ENCODE assay signal across 8 cellular contexts in the genomic region with DNA sequence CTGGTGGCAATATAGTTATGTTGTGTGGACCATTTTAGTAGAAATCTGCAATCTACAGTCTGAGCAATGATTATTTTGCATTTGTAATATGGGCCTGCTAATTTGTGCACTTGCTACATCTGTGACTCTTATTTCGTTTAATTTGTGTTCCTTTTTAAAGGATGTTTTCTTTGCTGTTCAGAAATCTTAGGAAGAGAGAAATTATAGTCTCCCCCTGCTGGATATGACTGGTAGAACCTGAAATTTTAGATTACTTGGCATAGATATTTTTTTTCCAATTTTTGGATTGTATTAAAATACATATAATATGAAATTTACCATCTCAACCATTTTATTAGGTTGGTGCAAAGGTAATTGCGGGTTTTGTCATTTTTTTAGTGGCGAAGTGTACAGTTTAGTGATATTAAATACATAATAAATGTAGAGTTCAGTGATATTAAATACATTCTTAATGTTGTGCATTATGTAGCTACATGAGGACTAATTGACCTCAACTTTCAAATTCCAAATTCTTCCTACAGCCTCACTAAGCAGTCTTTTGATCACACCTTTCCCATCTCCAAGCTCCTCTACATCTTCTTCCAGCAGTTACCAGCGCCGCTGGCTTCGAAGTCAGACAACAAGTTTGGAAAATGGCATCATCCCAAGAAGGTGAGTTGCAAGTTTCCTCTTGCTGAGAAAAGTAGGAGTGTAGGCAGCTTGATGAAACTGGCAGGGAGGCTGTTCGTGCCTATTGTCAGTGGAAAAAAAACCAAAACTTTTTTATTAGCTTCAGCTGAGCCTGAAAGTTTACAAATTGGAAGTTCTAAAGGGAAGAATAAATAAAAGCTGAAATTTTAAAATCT.
DNase-seq lines count a peak whose midpoint lies in the region; ATAC-seq, FAIRE-seq and TF ChIP-seq lines count a peak whose summit lies in the region.

No MANE protein-coding gene starts in this region.

- peaks cover 1% of the 10 kb centered on the region for H3K36me3 Mint-ChIP-seq in osteocyte (ENCODE audit: unreplicated experiment)

- in situ Hi-C loops in GM13977 (cut with MboI; ENCODE audit: low pct_unique_long_range_greater_than_20kb, low sequenced_read_pairs, unreplicated experiment): loop anchor here (10.0 kb wide), 2 partner anchors 334 to 604 kb away; no protein-coding TSS in a partner anchor

- H3K27ac Mint-ChIP-seq in osteocyte (ENCODE audit: unreplicated experiment): no peak overlapping the region

- no peak for FAIRE-seq in endothelial cell of umbilical vein (lab: Jason Lieb, UNC)

- peak; percentile 87 for TF ChIP-seq CTCF in A673 (conservative IDR thresholded peaks at IDR 0.05; ENCODE audit: low read depth, low read length)
- peak; percentile 49 for TF ChIP-seq CTCF in GM13977 (IDR thresholded peaks at IDR 0.05; ENCODE audit: extremely low read depth, insufficient read depth, missing control alignments)
- peak; percentile 91 for TF ChIP-seq CTCF in OCI-LY3 (IDR thresholded peaks at IDR 0.05; ENCODE audit: low read depth, low read length)
- peak; percentile 27 to 31 for TF ChIP-seq CTCF in endothelial cell of umbilical vein (IDR thresholded peaks at IDR 0.05; ENCODE audit: extremely low read depth in 1 of 2, insufficient read depth in 1 of 2, low read depth in 1 of 2, low read length in 2 of 2)
- peak; percentile 71 for TF ChIP-seq CTCF in osteocyte (IDR thresholded peaks at IDR 0.05)

- H3K4me2 ChIP-seq in OCI-LY3 (ENCODE audit: low read length) (no peak overlapping the region), endothelial cell of umbilical vein (ENCODE audit: insufficient read depth, low read length) (no peak overlapping the region)

- no peak for TF ChIP-seq POLR2A in endothelial cell of umbilical vein (IDR thresholded peaks at IDR 0.05; ENCODE audit: low read depth, low read length)

- H2AFZ ChIP-seq in OCI-LY3 (ENCODE audit: low read depth, low read length) (no peak overlapping the region), endothelial cell of umbilical vein (ENCODE audit: low read depth, low read length) (no peak overlapping the region)

- intact Hi-C loops in A673 (cut with micrococcal nuclease; ENCODE audit: unreplicated experiment): loop anchor here (1.0 to 5.0 kb wide), 3 partner anchors 121 to 589 kb away; no protein-coding TSS in a partner anchor
- intact Hi-C loops in endothelial cell of umbilical vein (cut with micrococcal nuclease): loop anchor here (1.0 to 5.0 kb wide), 5 partner anchors 40 to 599 kb away; partner anchors contain the start of genes C4orf46 and ETFDH

- no peaks in the 10 kb centered on the region for H3K4me1 Mint-ChIP-seq in osteocyte (ENCODE audit: unreplicated experiment)

- H3K79me2 ChIP-seq in OCI-LY3 (ENCODE audit: low read length) (no peaks in the 10 kb centered on the region), endothelial cell of umbilical vein (ENCODE audit: control insufficient read depth, insufficient read depth, low read length) (no peaks in the 10 kb centered on the region)

- H3K27me3 ChIP-seq in A673 (replicated peaks; ENCODE audit: insufficient read depth, low read depth, low read length, poor library complexity): no peaks in the 10 kb centered on the region
- peaks cover 67% of the 10 kb centered on the region for H3K27me3 ChIP-seq in OCI-LY3 (ENCODE audit: low read depth, low read length)
- H3K27me3 ChIP-seq in endothelial cell of umbilical vein (ENCODE audit: control insufficient read depth in 2 of 2, insufficient read depth in 2 of 2, low read length in 2 of 2): no peaks in the 10 kb centered on the region

- H3K27ac ChIP-seq in A673 (ENCODE audit: low read depth, low read length, poor library complexity, severe bottlenecking): no peak overlapping the region
- H3K27ac ChIP-seq in OCI-LY3 (ENCODE audit: low read length): no peak overlapping the region
- no peak overlapping the region for H3K27ac ChIP-seq in endothelial cell of umbilical vein (ENCODE audit: insufficient read depth, low read depth, low read length)

- H3K4me3 ChIP-seq in A673 (ENCODE audit: low read depth, low read length, poor library complexity, severe bottlenecking) (no peak overlapping the region), OCI-LY3 (ENCODE audit: low read length) (no peak overlapping the region), endothelial cell of umbilical vein (replicated peaks in 1 of 3; ENCODE audit: insufficient read depth in 1 of 3, low read depth in 1 of 3, low read length in 3 of 3) (no peak overlapping the region)

- H3K36me3 ChIP-seq in A673 (ENCODE audit: insufficient read depth, low read length, poor library complexity, severe bottlenecking) (no peaks in the 10 kb centered on the region), OCI-LY3 (replicated peaks; ENCODE audit: low read depth, low read length) (no peaks in the 10 kb centered on the region), endothelial cell of umbilical vein (ENCODE audit: control insufficient read depth in 2 of 2, extremely low read depth in 1 of 2, insufficient read depth in 2 of 2, low read length in 2 of 2) (peaks cover 0 to 3% of the 10 kb centered on the region in 2 experiments)

- H3K4me1 ChIP-seq in A673 (ENCODE audit: insufficient read depth, low read length, poor library complexity, severe bottlenecking) (no peaks in the 10 kb centered on the region), OCI-LY3 (ENCODE audit: low read length) (no peaks in the 10 kb centered on the region), endothelial cell of umbilical vein (ENCODE audit: control insufficient read depth, extremely low read depth, insufficient read depth, low read length) (no peaks in the 10 kb centered on the region)

- H3K27me3 Mint-ChIP-seq in osteocyte (ENCODE audit: unreplicated experiment): no peaks in the 10 kb centered on the region

- dilution Hi-C loops in endothelial cell of umbilical vein (cut with MboI; ENCODE audit: extremely low pct_ligation_motif_present, low sequenced_read_pairs): no loop called here

- no peaks in the 10 kb centered on the region for H4K20me1 ChIP-seq in OCI-LY3 (ENCODE audit: insufficient read depth, low read length)
- H4K20me1 ChIP-seq in endothelial cell of umbilical vein (replicated peaks; ENCODE audit: control insufficient read depth, extremely low read depth, insufficient read depth, low read length): no peaks in the 10 kb centered on the region

- no peak overlapping the region for H3K4me3 Mint-ChIP-seq in osteocyte (ENCODE audit: unreplicated experiment)

- POLR2A ChIA-PET in A673 (lab: Charles Lee; ENCODE audit: low non-redundant PET) (no interaction called here), endothelial cell of umbilical vein (lab: Charles Lee) (no interaction called here)

- no TSS peak for BruUV-seq in A673 (replicated peaks; lab: Mats Ljungman, UMichigan)
- BruUV-seq in endothelial cell of umbilical vein (replicated peaks; lab: Mats Ljungman, UMichigan): no TSS peak

- H3K9me3 ChIP-seq in A673 (ENCODE audit: low read depth, low read length, poor library complexity, severe bottlenecking) (no peaks in the 10 kb centered on the region), OCI-LY3 (ENCODE audit: insufficient read depth, low read length) (no peaks in the 10 kb centered on the region), endothelial cell of umbilical vein (replicated peaks; ENCODE audit: control insufficient read depth, insufficient read depth, low read length) (no peaks in the 10 kb centered on the region)

- no peaks in the 10 kb centered on the region for H3K9me1 ChIP-seq in endothelial cell of umbilical vein (replicated peaks; ENCODE audit: control insufficient read depth, extremely low read depth, insufficient read depth, low read length)

- CTCF ChIA-PET in A673 (lab: Charles Lee): interaction anchor here (0.6 to 1.9 kb wide), 3 partner anchors 20 to 351 kb away, joined by 3 to 8 read pairs (median 3); no protein-coding TSS in a partner anchor
- CTCF ChIA-PET in endothelial cell of umbilical vein (lab: Charles Lee): interaction anchor here (0.6 to 2.7 kb wide), 33 partner anchors 9 to 548 kb away, joined by 3 to 50 read pairs (median 5); partner anchors contain the start of genes C4orf46, ETFDH, FNIP2 and PPID

- H3K9me3 Mint-ChIP-seq in osteocyte (ENCODE audit: unreplicated experiment): no peaks in the 10 kb centered on the region

- DNase-seq in A673 (ENCODE audit: low spot score) (peak; percentile 56), GM13977 (ENCODE audit: low spot score) (peak; percentile 23), endothelial cell of umbilical vein (ENCODE audit: low read depth, low spot score) (peak; percentile 66), osteocyte (ENCODE audit: extremely low spot score, unreplicated experiment) (no peak), NCI-H226 (no peak)

- ATAC-seq in HG03135 (IDR thresholded peaks at IDR 0.05; ENCODE audit: unreplicated experiment): no peak
- ATAC-seq in GM19395 (IDR thresholded peaks at IDR 0.05; ENCODE audit: unreplicated experiment): no peak

- H3K9ac ChIP-seq in OCI-LY3 (ENCODE audit: low read length): no peak overlapping the region
- no peak overlapping the region for H3K9ac ChIP-seq in endothelial cell of umbilical vein (replicated peaks; ENCODE audit: extremely low read depth, insufficient read depth, low read length)

TF ChIP-seq in endothelial cell of umbilical vein, 7 proteins besides CTCF, POLR2A, EP300 and RAD21:
- TF ChIP-seq POLR2AphosphoS5 (IDR thresholded peaks at IDR 0.05; ENCODE audit: insufficient read depth, low read depth, low read length) (no peak), MYC (IDR thresholded peaks at IDR 0.05; ENCODE audit: low read depth, low read length) (no peak), GATA2 (IDR thresholded peaks at IDR 0.05; ENCODE audit: insufficient read depth, insufficient read length, low read depth, low read length) (no peak), MAX (IDR thresholded peaks at IDR 0.05; ENCODE audit: insufficient read depth, insufficient read length) (no peak), FOS (IDR thresholded peaks at IDR 0.05; ENCODE audit: borderline replicate concordance, insufficient read depth, low read length) (no peak), EZH2 (IDR thresholded peaks at IDR 0.05; ENCODE audit: borderline replicate concordance, low read depth, low read length, severe bottlenecking) (no peak), JUN (IDR thresholded peaks at IDR 0.05; ENCODE audit: borderline replicate concordance, insufficient read depth, insufficient read length, low read depth) (no peak)

Comparison
In these comparisons a context has a peak if more than half of its experiments do, and no peak if none do; other contexts are left out.
1. DNase-seq: peak in A673 (single experiment), GM13977 (single experiment) and endothelial cell of umbilical vein (single experiment); none in osteocyte (single experiment) and NCI-H226 (single experiment).
2. CTCF ChIP-seq: peak in every context shown above with its lines; median percentile 91 in OCI-LY3; 87 in A673; 71 in osteocyte; 49 in GM13977; 29 in endothelial cell of umbilical vein.